ENCODE assay signal across 21 cellular contexts in the genomic region with DNA sequence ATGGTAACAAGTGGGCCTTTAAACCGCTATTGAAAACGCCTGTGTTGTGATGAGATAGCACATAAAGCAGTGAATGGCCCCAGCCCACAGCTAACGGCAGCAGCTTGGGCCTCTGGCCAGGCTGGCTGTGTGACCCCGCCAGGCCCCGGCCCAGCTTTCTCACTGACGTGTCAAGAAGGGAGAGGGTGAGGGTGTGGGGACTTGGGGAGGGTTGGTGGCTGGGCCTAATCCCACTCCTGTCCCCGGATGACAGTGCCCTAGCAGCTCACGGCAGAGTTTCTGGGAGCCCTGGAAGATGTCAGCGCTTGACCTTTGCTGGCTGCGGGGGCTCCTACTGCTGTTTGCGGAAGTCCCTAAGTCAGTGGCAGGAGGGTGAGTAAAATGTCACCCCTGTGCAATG.
"Had no signal": no experiment of that assay in that cellular context is flagged by ENCODE, and none has a peak within 500 bp of the region (broad histone marks: within the 10 kb centered on the region; RNA-seq: fewer than 3 reads in every experiment).

No MANE protein-coding gene starts in this region.

- H3K36me3 ChIP-seq: SJSA1 had no signal

- DNase-seq: IMR-90, Kasumi-1, MM.1S, NCI-H1092 treated with DMSO at 0.1 percent for 48 hours, NCI-H1436, NCI-H187 treated with DMSO at 0.1 percent for 48 hours, NCI-H2029 treated with DMSO at 0.1 percent for 48 hours, NCI-H2171 treated with DMSO at 0.1 percent for 48 hours, NCI-H345, NCI-H446 treated with DMSO at 0.1 percent for 48 hours, NCI-H524, NCI-H526 treated with DMSO at 0.1 percent for 48 hours, NCI-H748 treated with DMSO at 0.1 percent for 48 hours, Right ventricle myocardium superior, RPMI8226, SIG-M5 had no signal

- H3K9ac ChIP-seq: KMS-11 had no signal

- FAIRE-seq: HepG2, RCC 7860 had no signal

- H3K4me3 ChIP-seq: SJSA1, SK-N-MC had no signal

- ATAC-seq: HepG2 had no signal

- H3K27ac ChIP-seq: KMS-11, SJSA1, SK-N-MC had no signal

- H3K4me2 ChIP-seq: KMS-11 had no signal
